In genomic region chr10:26251925-26252324, GRCh38 we compare ENCODE assay signal across 20 cellular contexts. TPM values are rescaled to one million over a fixed set of nuclear protein-coding genes. Genes with fewer than 3 reads are reported as not detected.
A peak's percentile ranks its signal among the peaks of the same experiment; 100 is the strongest.
DNase-seq lines count a peak whose midpoint lies in the region; ATAC-seq, FAIRE-seq and TF ChIP-seq lines count a peak whose summit lies in the region.
"Had no signal": no experiment of that assay in that cellular context is flagged by ENCODE, and none has a peak within 500 bp of the region (broad histone marks: within the 10 kb centered on the region; RNA-seq: fewer than 3 reads in every experiment).

No MANE protein-coding gene starts in this region.

- H4K20me1 ChIP-seq in H1 (replicated peaks in 1 of 2; ENCODE audit: control insufficient read depth in 1 of 2, insufficient read depth in 2 of 2, low read length in 2 of 2): no peaks in the 10 kb centered on the region

- no peak overlapping the region for H4K91ac ChIP-seq in H1 (replicated peaks; ENCODE audit: insufficient read length, low read length)

- H4K8ac ChIP-seq in H1 (ENCODE audit: extremely low read depth, insufficient read depth, low read length): no peak overlapping the region

- no peak overlapping the region for H2BK12ac ChIP-seq in H1 (ENCODE audit: low read depth, low read length)

- H3K23ac ChIP-seq in H1 (ENCODE audit: insufficient read length): no peak overlapping the region

- peak; percentile 4 for DNase-seq in activated CD8-positive, alpha-beta memory T cell treated with anti-CD3 and anti-CD28 coated beads for 24 hours
- DNase-seq in activated CD8-positive, alpha-beta memory T cell treated with anti-CD3 and anti-CD28 coated beads, Interleukin-2, amount 50 U/mL, for 4 hours: no peak
- DNase-seq in RWPE1 (ENCODE audit: low spot score) (peak; percentile 43), H1 (ENCODE audit: low read depth in 1 of 2, low spot score in 2 of 2) (no peak), foreskin keratinocyte (peak; percentile 18 to 46), HT-29 (ENCODE audit: low spot score) (no peak), NCI-H1092 treated with DMSO at 0.1 percent for 48 hours (lab: John Stamatoyannopoulos, UW) (no peak)
- DNase-seq in activated CD4-positive, alpha-beta T cell treated with anti-CD3 and anti-CD28 coated beads, Interleukin-2, amount 50 U/mL, for 4 hours: no peak
- DNase-seq: AML-193; Caco-2; CD4-positive, alpha-beta T cell; GF-D8; GOT3; H9 had no signal

- H2AK5ac ChIP-seq in H1 (ENCODE audit: low read depth, low read length): no peak overlapping the region

- H3K36me3 ChIP-seq in H1 (ENCODE audit: control insufficient read depth in 2 of 4, insufficient read depth in 4 of 4, low read length in 3 of 4): no peaks in the 10 kb centered on the region

- H3K27ac ChIP-seq in RWPE1: no peak overlapping the region
- no peak overlapping the region for H3K27ac ChIP-seq in H1 (ENCODE audit: low read depth, low read length)
- no peak overlapping the region for H3K27ac ChIP-seq in foreskin keratinocyte
- H3K27ac ChIP-seq: 22Rv1, A549, C4-2B had no signal

- no peak for TF ChIP-seq RAD21 in H1 (IDR thresholded peaks at IDR 0.05 in 1 of 2, conservative IDR thresholded peaks at IDR 0.05 in 1 of 2; ENCODE audit: low read depth in 2 of 2, low read length in 2 of 2)

- no peaks in the 10 kb centered on the region for H3K9me3 ChIP-seq in H1 (ENCODE audit: insufficient read depth in 2 of 2, low read depth in 1 of 2, low read length in 1 of 2)
- H3K9me3 ChIP-seq: A549, Caco-2 had no signal

- no peak for TF ChIP-seq POLR2A in H1 (IDR thresholded peaks at IDR 0.05; ENCODE audit: control extremely low read depth in 1 of 2, low read depth in 2 of 2, low read length in 2 of 2)

- H3K14ac ChIP-seq in H1 (ENCODE audit: insufficient read length): no peak overlapping the region

- FAIRE-seq in H1 (lab: Jason Lieb, UNC): peak; percentile 13
- FAIRE-seq: A549, D721Med had no signal

- no peak overlapping the region for H3K18ac ChIP-seq in H1 (ENCODE audit: extremely low read depth, low read length)

- H3K79me1 ChIP-seq in H1 (ENCODE audit: low read depth, low read length): no peaks in the 10 kb centered on the region

- no peak overlapping the region for H3K4me2 ChIP-seq in H1 (ENCODE audit: insufficient read depth in 1 of 2, low read depth in 2 of 2, low read length in 2 of 2)
- H3K4me2 ChIP-seq: A549 had no signal

- H3K27me3 ChIP-seq in H1 (replicated peaks in 1 of 4; ENCODE audit: control insufficient read depth in 3 of 4, extremely low read depth in 1 of 4, insufficient read depth in 3 of 4, low read length in 3 of 4) (no peaks in the 10 kb centered on the region), foreskin keratinocyte (no peaks in the 10 kb centered on the region)

- POLR2A ChIA-PET in RWPE1 (lab: Yijun Ruan, JAX; ENCODE audit: low non-redundant PET) (no interaction called here), H1 (lab: Charles Lee; ENCODE audit: partially characterized antibody) (no interaction called here)

- H2BK15ac ChIP-seq in H1 (ENCODE audit: low read length): no peak overlapping the region

- H2AFZ ChIP-seq in H1 (ENCODE audit: low read length): no peak overlapping the region

- no peak overlapping the region for H3K56ac ChIP-seq in H1 (replicated peaks; ENCODE audit: insufficient read length, low read depth, low read length)

- TF ChIP-seq CTCF in RWPE1 (conservative IDR thresholded peaks at IDR 0.05; ENCODE audit: low read depth) (no peak), H1 (IDR thresholded peaks at IDR 0.05; ENCODE audit: control extremely low read depth in 1 of 3, insufficient read depth in 1 of 3, low read depth in 1 of 3, low read length in 3 of 3) (no peak), foreskin keratinocyte (conservative IDR thresholded peaks at IDR 0.05) (no peak)

- no peak overlapping the region for H3K4ac ChIP-seq in H1 (replicated peaks; ENCODE audit: insufficient read length, low read depth, low read length)

- H3K23me2 ChIP-seq in H1 (ENCODE audit: low read depth, low read length): no peaks in the 10 kb centered on the region

- CTCF ChIA-PET in RWPE1 (lab: Yijun Ruan, JAX): no interaction called here
- CTCF ChIA-PET in H1 (lab: Charles Lee; ENCODE audit: partially characterized antibody): interaction anchor here (0.8 to 1.2 kb wide), 2 partner anchors 11 to 494 kb away, joined by 3 to 4 read pairs; no protein-coding TSS in a partner anchor

- H3K9ac ChIP-seq in H1 (replicated peaks in 1 of 4; ENCODE audit: extremely low read depth in 1 of 4, low read depth in 3 of 4, low read length in 3 of 4): no peak overlapping the region

- 93% methylated on average over 6 of the region's 6 CpGs; no CpG with 5 or more reads in 1 of the 2 experiments for WGBS in H1 (ENCODE audit: extremely low coverage in 1 of 2, insufficient coverage in 1 of 2, insufficient read length in 1 of 2, insufficient replicate concordance in 2 of 2, low coverage in 1 of 2, low lambda C conversion rate in 2 of 2, missing lambda C conversion rate in 1 of 2), 2 experiments

- ATAC-seq in foreskin keratinocyte: no peak
- ATAC-seq: A549 had no signal

- H3K79me2 ChIP-seq in H1 (ENCODE audit: control insufficient read depth in 1 of 2, insufficient read depth in 2 of 2, low read length in 2 of 2): no peaks in the 10 kb centered on the region

- H3K4me3 ChIP-seq in H1 (ENCODE audit: extremely low read depth in 1 of 4, insufficient read depth in 2 of 4, low read depth in 3 of 4, low read length in 4 of 4): no peak overlapping the region
- H3K4me3 ChIP-seq: A549 had no signal

- H3K4me1 ChIP-seq in H1 (replicated peaks in 1 of 4; ENCODE audit: control insufficient read depth in 3 of 4, insufficient read depth in 4 of 4, low read length in 3 of 4) (no peaks in the 10 kb centered on the region; a peak in 1 of 7 replicates), foreskin keratinocyte (no peaks in the 10 kb centered on the region)
- H3K4me1 ChIP-seq: A549, Caco-2 had no signal

- no peak overlapping the region for H2BK120ac ChIP-seq in H1 (replicated peaks; ENCODE audit: low read depth, low read length)

- H2BK5ac ChIP-seq in H1 (ENCODE audit: low read depth, low read length): no peak overlapping the region

- H4K5ac ChIP-seq in H1 (ENCODE audit: insufficient read length, low read depth, low read length): no peak overlapping the region

- no peak overlapping the region for H2BK20ac ChIP-seq in H1 (ENCODE audit: low read length)

- no peak for TF ChIP-seq EP300 in H1 (IDR thresholded peaks at IDR 0.05; ENCODE audit: borderline replicate concordance in 1 of 2, low read depth in 2 of 2, low read length in 2 of 2)

TF ChIP-seq in H1, 55 proteins besides CTCF, POLR2A, EP300 and RAD21:
- TF ChIP-seq BACH1 (IDR thresholded peaks at IDR 0.05; ENCODE audit: low read length): no peak
- TF ChIP-seq TCF12 (IDR thresholded peaks at IDR 0.05; ENCODE audit: low read depth, low read length): no peak
- no peak for TF ChIP-seq CTBP2 (IDR thresholded peaks at IDR 0.05; ENCODE audit: borderline replicate concordance, insufficient read depth, insufficient read length, low read length)
- no peak for TF ChIP-seq BCL11A (IDR thresholded peaks at IDR 0.05; ENCODE audit: low read depth in 2 of 2, low read length in 2 of 2)
- TF ChIP-seq SUZ12 (IDR thresholded peaks at IDR 0.05; ENCODE audit: low read length): no peak
- no peak for TF ChIP-seq KDM1A (IDR thresholded peaks at IDR 0.05; ENCODE audit: borderline replicate concordance, low read length)
- no peak for TF ChIP-seq KDM4A (IDR thresholded peaks at IDR 0.05; ENCODE audit: low read depth, low read length, severe bottlenecking)
- TF ChIP-seq TBP (IDR thresholded peaks at IDR 0.05; ENCODE audit: low read depth, low read length): no peak
- TF ChIP-seq, protein P1, sequence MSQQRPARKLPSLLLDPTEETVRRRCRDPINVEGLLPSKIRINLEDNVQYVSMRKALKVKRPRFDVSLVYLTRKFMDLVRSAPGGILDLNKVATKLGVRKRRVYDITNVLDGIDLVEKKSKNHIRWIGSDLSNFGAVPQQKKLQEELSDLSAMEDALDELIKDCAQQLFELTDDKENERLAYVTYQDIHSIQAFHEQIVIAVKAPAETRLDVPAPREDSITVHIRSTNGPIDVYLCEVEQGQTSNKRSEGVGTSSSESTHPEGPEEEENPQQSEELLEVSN (IDR thresholded peaks at IDR 0.05): no peak
- no peak for TF ChIP-seq CEBPB (IDR thresholded peaks at IDR 0.05; ENCODE audit: low read depth, low read length)
- TF ChIP-seq CBX8 (IDR thresholded peaks at IDR 0.05; ENCODE audit: borderline replicate concordance, low read depth, low read length): no peak
- no peak for TF ChIP-seq TAF1 (IDR thresholded peaks at IDR 0.05; ENCODE audit: low read depth, low read length)
- no peak for TF ChIP-seq JUN (IDR thresholded peaks at IDR 0.05; ENCODE audit: low read depth, low read length)
TF ChIP-seq in H1: peak in this region for 0.

RNA-seq across cellular contexts. Expression of gene GAD2, which starts 35.4 kb away (rescaled TPM):
- 0.27 and 0.47 TPM in 2 replicates for total RNA-seq in H1 (2021; fragmentation: NEBNext Ultra II Directional; extraction: Animal tissue kit (Norgen Biotek cat#: 25700))
- 0.30 and 0.46 TPM in 2 replicates for polyA plus RNA-seq in H1 (2011; rRNA removed)
- 0.31 TPM for polyA plus RNA-seq in H1 (2011; cell fraction: cytosol; rRNA removed)
- polyA plus RNA-seq in H1 (2011; cell fraction: nucleus; rRNA removed): 0.36 TPM
- 0.03 to 0.66 TPM (median 0.20 TPM) in 4 replicates for polyA plus RNA-seq in H1 (2012, experiment 1 of 2)
- polyA plus RNA-seq in H1 (2012, experiment 2 of 2): 0.31 TPM
- 1.6 TPM for polyA plus RNA-seq in H1 (2013, experiment 1 of 2)
- 0.94 TPM for polyA plus RNA-seq in H1 (2013, experiment 2 of 2)
- polyA minus RNA-seq in H1 (2011; rRNA and poly(A)+ RNA removed): not detected in 2 replicates
- not detected for polyA minus RNA-seq in H1 (2011; cell fraction: cytosol; rRNA and poly(A)+ RNA removed)
- not detected for polyA minus RNA-seq in H1 (2011; cell fraction: nucleus; rRNA and poly(A)+ RNA removed)
- not detected in 2 replicates for total RNA-seq in foreskin keratinocyte
- not detected in 2 replicates for polyA plus RNA-seq in foreskin keratinocyte
- not detected in 2 replicates for total RNA-seq in HT-29 (2014; rRNA removed; shearing (Covaris generic))
- total RNA-seq: Caco-2; CD4-positive, alpha-beta T cell; HT1080 had no signal
- polyA plus RNA-seq: A549, BJ had no signal

Comparison
In these comparisons a context has a peak if more than half of its experiments do, and no peak if none do; other contexts are left out.
1. DNase-seq: peak in activated CD8-positive, alpha-beta memory T cell treated with anti-CD3 and anti-CD28 coated beads for 24 hours (single experiment), RWPE1 (single experiment) and foreskin keratinocyte (2 of 2); none in activated CD8-positive, alpha-beta memory T cell treated with anti-CD3 and anti-CD28 coated beads, Interleukin-2, amount 50 U/mL, for 4 hours (single experiment), H1 (0 of 2), activated CD4-positive, alpha-beta T cell treated with anti-CD3 and anti-CD28 coated beads, Interleukin-2, amount 50 U/mL, for 4 hours (0 of 2), HT-29 (single experiment) and NCI-H1092 treated with DMSO at 0.1 percent for 48 hours (single experiment).